In genomic region chr1:109657970-109658369, GRCh38 we compare ENCODE assay signal across 1 cellular context.
TF ChIP-seq lines count a peak whose summit lies in the region.

No MANE protein-coding gene starts in this region.

TF ChIP-seq in GM12878, 131 proteins besides CTCF, POLR2A, EP300 and RAD21:
- no peak for TF ChIP-seq NKRF (conservative IDR thresholded peaks at IDR 0.05)
- TF ChIP-seq NR2C1 (IDR thresholded peaks at IDR 0.05), result peak; percentile 34; the same call in 1 of the 2 replicates
- no peak for TF ChIP-seq ZBTB11 (CRISPR knock-in tag; IDR thresholded peaks at IDR 0.05)
TF ChIP-seq in GM12878: peak in this region for 1.
